In the genomic region with DNA sequence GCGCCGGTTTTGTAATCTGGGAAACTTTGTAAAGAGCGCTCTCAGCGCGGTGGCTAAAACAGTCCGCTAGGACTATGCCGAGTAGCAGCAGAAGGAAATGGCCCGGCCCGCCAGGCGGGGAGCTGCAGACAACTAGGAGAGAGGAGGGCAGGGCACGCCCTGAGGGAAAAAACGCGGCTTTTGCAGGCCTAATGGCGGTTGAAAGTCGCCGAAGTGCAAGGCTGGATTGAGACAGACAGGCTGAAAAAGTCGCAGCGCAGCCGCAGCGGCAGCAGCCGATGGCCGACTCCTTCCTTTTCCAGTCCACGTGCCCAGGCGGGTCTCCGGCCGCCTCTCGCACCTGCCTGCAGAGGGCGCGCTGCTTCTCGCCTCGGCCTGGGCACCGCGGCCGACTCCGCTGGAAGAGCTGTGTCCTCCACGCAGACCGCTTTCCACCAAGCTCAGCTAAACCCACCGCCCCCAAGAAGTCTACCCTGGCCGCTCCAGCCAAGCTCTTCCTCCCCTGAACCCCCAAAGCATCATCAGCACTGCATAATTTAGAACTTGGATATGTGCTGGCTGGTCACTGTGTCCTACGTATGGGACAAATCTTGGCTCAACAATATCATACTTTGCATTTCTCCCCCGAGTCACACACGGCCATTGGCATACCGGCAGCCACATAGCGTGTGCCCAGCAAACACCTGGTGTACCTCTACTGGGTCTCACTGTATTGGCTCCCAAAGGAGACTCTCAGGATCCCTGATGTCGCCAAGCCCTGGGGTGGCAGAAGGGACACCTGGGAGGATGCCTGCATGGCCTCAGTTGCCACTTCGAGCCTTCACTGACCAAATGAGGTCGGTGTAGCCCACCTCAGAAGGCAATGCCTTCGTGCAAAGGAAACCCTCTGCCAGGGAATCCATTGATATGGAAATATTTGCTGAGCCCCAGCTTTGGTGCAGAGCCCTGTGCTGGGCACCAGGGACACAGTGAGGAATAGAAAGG, we compare ENCODE assay signal across 8 cellular contexts. TPM values are rescaled to one million over a fixed set of nuclear protein-coding genes. Genes with fewer than 3 reads are reported as not detected.
A peak's percentile ranks its signal among the peaks of the same experiment; 100 is the strongest.
DNase-seq lines count a peak whose midpoint lies in the region; ATAC-seq and TF ChIP-seq lines count a peak whose summit lies in the region.

No MANE protein-coding gene starts in this region.

- peak overlapping the region; percentile 71 for H3K4me2 ChIP-seq in BLaER1

- peaks cover 10% of the 10 kb centered on the region for H3K4me1 Mint-ChIP-seq in activated naive CD4-positive, alpha-beta T cell treated with anti-CD3 and anti-CD28 coated beads, Interleukin-2, amount 10 ng/mL, durations not matched to agents 7 days and 5 days

- H3K36me3 ChIP-seq in BLaER1 (no peaks in the 10 kb centered on the region), SJCRH30 (no peaks in the 10 kb centered on the region)

- no peaks in the 10 kb centered on the region for H3K9me3 Mint-ChIP-seq in activated naive CD4-positive, alpha-beta T cell treated with anti-CD3 and anti-CD28 coated beads, Interleukin-2, amount 10 ng/mL, durations not matched to agents 7 days and 5 days

- intact Hi-C loops in Right ventricle myocardium superior (cut with DNase I) (no loop called here), posterior cingulate gyrus (cut with DNase I) (no loop called here)

- H3K4me3 ChIP-seq in BLaER1 (peak overlapping the region; percentile 54), SJCRH30 (peak overlapping the region; percentile 37)

- peaks cover 4% of the 10 kb centered on the region for H3K27me3 Mint-ChIP-seq in activated naive CD4-positive, alpha-beta T cell treated with anti-CD3 and anti-CD28 coated beads, Interleukin-2, amount 10 ng/mL, durations not matched to agents 7 days and 5 days

- TF ChIP-seq POLR2A in GM19193 (IDR thresholded peaks at IDR 0.05; ENCODE audit: extremely low read depth, insufficient read depth, insufficient read length), result peak; percentile 15

- peak overlapping the region; percentile 63 for H3K27ac ChIP-seq in BLaER1
- no peak overlapping the region for H3K27ac ChIP-seq in SJCRH30

- H3K4me1 ChIP-seq in BLaER1 (peaks cover 20% of the 10 kb centered on the region), SJCRH30 (no peaks in the 10 kb centered on the region)

- H3K27me3 ChIP-seq in BLaER1 (no peaks in the 10 kb centered on the region), SJCRH30 (no peaks in the 10 kb centered on the region)

- no peaks in the 10 kb centered on the region for H3K9me3 ChIP-seq in BLaER1
- no peaks in the 10 kb centered on the region for H3K9me3 ChIP-seq in SJCRH30 (replicated peaks)

- peak overlapping the region; percentile 80 for H3K27ac Mint-ChIP-seq in activated naive CD4-positive, alpha-beta T cell treated with anti-CD3 and anti-CD28 coated beads, Interleukin-2, amount 10 ng/mL, durations not matched to agents 7 days and 5 days

- H3K4me3 Mint-ChIP-seq in activated naive CD4-positive, alpha-beta T cell treated with anti-CD3 and anti-CD28 coated beads, Interleukin-2, amount 10 ng/mL, durations not matched to agents 7 days and 5 days, result peak overlapping the region; percentile 61

- peak overlapping the region; percentile 66; the same call in 1 of the 2 replicates for H3K9ac ChIP-seq in BLaER1

- H4K20me1 ChIP-seq in BLaER1, result no peaks in the 10 kb centered on the region

- DNase-seq in SJCRH30 (peak; percentile 38 to 46), Right ventricle myocardium superior (peak; percentile 79), posterior cingulate gyrus (peak; percentile 19 to 93 (median 54)), ureter (ENCODE audit: low spot score) (peak; percentile 64)
- peak; percentile 70 for DNase-seq in activated naive CD4-positive, alpha-beta T cell treated with anti-CD3 and anti-CD28 coated beads, Interleukin-2, amount 10 ng/mL, durations not matched to agents 7 days and 5 days

- ATAC-seq in HG03432 (IDR thresholded peaks at IDR 0.05; ENCODE audit: unreplicated experiment), result peak; percentile 95
- peak; percentile 81 for ATAC-seq in Right ventricle myocardium superior (ENCODE audit: poor library complexity)

- CTCF ChIA-PET in activated naive CD4-positive, alpha-beta T cell treated with anti-CD3 and anti-CD28 coated beads, Interleukin-2, amount 10 ng/mL, durations not matched to agents 7 days and 5 days (lab: Charles Lee), result interaction anchor here (0.9 to 2.5 kb wide), 9 partner anchors 9 to 396 kb away, joined by 3 to 15 read pairs (median 6); partner anchors contain the start of gene SLC25A5

- H3K36me3 Mint-ChIP-seq in activated naive CD4-positive, alpha-beta T cell treated with anti-CD3 and anti-CD28 coated beads, Interleukin-2, amount 10 ng/mL, durations not matched to agents 7 days and 5 days, result no peaks in the 10 kb centered on the region

RNA-seq across cellular contexts. Expression of gene SLC25A5, which starts 14.5 kb away (rescaled TPM):
- total RNA-seq in SJCRH30 (2014; rRNA removed; shearing (Covaris generic)), result 712 and 739 TPM in 2 replicates
- total RNA-seq in Right ventricle myocardium superior (143 TPM), ureter (243 TPM)
